ENCODE assay signal across 11 cellular contexts in genomic region chr2:18855027-18855426, GRCh38.
DNase-seq lines count a peak whose midpoint lies in the region; ATAC-seq and TF ChIP-seq lines count a peak whose summit lies in the region.
"Had no signal": no experiment of that assay in that cellular context is flagged by ENCODE, and none has a peak within 500 bp of the region (broad histone marks: within the 10 kb centered on the region; RNA-seq: fewer than 3 reads in every experiment).

No MANE protein-coding gene starts in this region.

- no peak overlapping the region for H2BK12ac ChIP-seq in mesenchymal stem cell (ENCODE audit: low read length in 2 of 2)

- H3K4me1 Mint-ChIP-seq in WTC11, result peaks cover 5% of the 10 kb centered on the region

- no peaks in the 10 kb centered on the region for H3K36me3 Mint-ChIP-seq in WTC11

- no peak overlapping the region for H3K23ac ChIP-seq in mesenchymal stem cell (ENCODE audit: low read length in 2 of 2)

- H3K36me3 ChIP-seq in mesenchymal stem cell (ENCODE audit: control insufficient read depth in 1 of 2, insufficient read depth in 2 of 2, low read depth in 1 of 2, low read length in 2 of 2) (no peaks in the 10 kb centered on the region), spleen (no peaks in the 10 kb centered on the region)
- H3K36me3 ChIP-seq: right atrium auricular region had no signal

- H3K9ac ChIP-seq in mesenchymal stem cell (ENCODE audit: low read length), result no peak overlapping the region

- H3K27ac Mint-ChIP-seq in WTC11, result no peak overlapping the region

- H3K4ac ChIP-seq in mesenchymal stem cell (ENCODE audit: low read depth in 1 of 2, low read length in 2 of 2), result no peak overlapping the region

- POLR2A ChIA-PET in WTC11 (lab: Charles Lee), result no interaction called here

- H2BK5ac ChIP-seq in mesenchymal stem cell (ENCODE audit: low read depth, low read length, poor library complexity, severe bottlenecking), result no peak overlapping the region

- peak; percentile 16 for ATAC-seq in HG03103 (IDR thresholded peaks at IDR 0.05; ENCODE audit: low read depth, unreplicated experiment)
- ATAC-seq in WTC11, result peak; percentile 70

- no peak overlapping the region for H3K4me3 Mint-ChIP-seq in WTC11

- H3K18ac ChIP-seq in mesenchymal stem cell (ENCODE audit: low read depth in 1 of 2, low read length in 2 of 2), result no peak overlapping the region

- no peak overlapping the region for H2AFZ ChIP-seq in mesenchymal stem cell (ENCODE audit: low read depth, low read length)

- CTCF ChIA-PET in WTC11 (lab: Charles Lee), result interaction anchor here (0.9 to 1.0 kb wide), 2 partner anchors 14 to 18 kb away, joined by 3 read pairs; no protein-coding TSS in a partner anchor

- no peaks in the 10 kb centered on the region for H3K9me3 ChIP-seq in mesenchymal stem cell (ENCODE audit: control insufficient read depth, low read length)
- H3K9me3 ChIP-seq in spleen, result no peaks in the 10 kb centered on the region
- H3K9me3 ChIP-seq: right atrium auricular region had no signal

- DNase-seq in WTC11 (ENCODE audit: low spot score) (no peak), mesenchymal stem cell (peak; percentile 25), spleen (no peak), epidermal melanocyte (ENCODE audit: insufficient read length, low spot score) (no peak), CD1c-positive myeloid dendritic cell (ENCODE audit: extremely low spot score) (no peak), NCI-H446 treated with DMSO at 0.1 percent for 48 hours (lab: John Stamatoyannopoulos, UW) (no peak)
- DNase-seq: activated effector memory CD4-positive, alpha-beta T cell treated with Interleukin-2 at 50 U/mL for 16 hours had no signal

- no peak overlapping the region for H3K4me2 ChIP-seq in mesenchymal stem cell (ENCODE audit: low read length, poor library complexity, severe bottlenecking)

- no peak overlapping the region for H4K91ac ChIP-seq in mesenchymal stem cell (ENCODE audit: low read length)

- no peak overlapping the region for H3K14ac ChIP-seq in mesenchymal stem cell (ENCODE audit: low read length in 2 of 2)

- H3K27me3 ChIP-seq in mesenchymal stem cell (ENCODE audit: control insufficient read depth in 1 of 2, insufficient read depth in 1 of 2, low read length in 2 of 2) (no peaks in the 10 kb centered on the region), spleen (replicated peaks in 1 of 7) (no peaks in the 10 kb centered on the region)
- H3K27me3 ChIP-seq: right atrium auricular region had no signal

- H3K27me3 Mint-ChIP-seq in WTC11 (ENCODE audit: low read depth), result peaks cover 19% of the 10 kb centered on the region

- intact Hi-C loops in spleen (cut with DNase I; ENCODE audit: low total_unique reads), result no loop called here

- H2BK15ac ChIP-seq in mesenchymal stem cell (ENCODE audit: low read depth, poor library complexity, severe bottlenecking), result no peak overlapping the region

- H3K4me1 ChIP-seq in mesenchymal stem cell (ENCODE audit: control insufficient read depth, insufficient read depth, low read depth, low read length) (no peaks in the 10 kb centered on the region), spleen (no peaks in the 10 kb centered on the region)
- H3K4me1 ChIP-seq: right atrium auricular region had no signal

- no peaks in the 10 kb centered on the region for H3K9me3 Mint-ChIP-seq in WTC11

- no peaks in the 10 kb centered on the region for H3K79me1 ChIP-seq in mesenchymal stem cell (replicated peaks; ENCODE audit: low read length, poor library complexity, severe bottlenecking)

- no peak overlapping the region for H4K8ac ChIP-seq in mesenchymal stem cell (ENCODE audit: low read length)

- TF ChIP-seq POLR2A in spleen (IDR thresholded peaks at IDR 0.05), result no peak

- H2AK5ac ChIP-seq in mesenchymal stem cell (ENCODE audit: low read length, severe bottlenecking), result no peak overlapping the region

- H2BK120ac ChIP-seq in mesenchymal stem cell (ENCODE audit: low read depth, low read length), result no peak overlapping the region

- H3K27ac ChIP-seq in mesenchymal stem cell (ENCODE audit: low read length, poor library complexity, severe bottlenecking) (no peak overlapping the region), spleen (no peak overlapping the region)
- H3K27ac ChIP-seq: right atrium auricular region, SK-N-MC had no signal

- TF ChIP-seq CTCF in GM12872 (IDR thresholded peaks at IDR 0.05; ENCODE audit: insufficient read depth, low read depth, low read length) (peak; percentile 40; the same call in 1 of the 3 replicates), WTC11 (IDR thresholded peaks at IDR 0.05) (peak; percentile 53), spleen (IDR thresholded peaks at IDR 0.05 in 8 of 11, conservative IDR thresholded peaks at IDR 0.05 in 3 of 11) (no peak)

- H3K4me3 ChIP-seq in mesenchymal stem cell (ENCODE audit: insufficient read depth in 1 of 2, low read depth in 1 of 2, low read length in 2 of 2) (no peak overlapping the region), spleen (no peak overlapping the region)
- H3K4me3 ChIP-seq: right atrium auricular region, SK-N-MC had no signal

TF ChIP-seq in WTC11, 78 proteins besides CTCF, POLR2A, EP300 and RAD21 (continues in another document):
- TF ChIP-seq JUN (CRISPR knock-in tag; IDR thresholded peaks at IDR 0.05) (no peak), ERG (CRISPR knock-in tag; IDR thresholded peaks at IDR 0.05) (no peak), ZBTB43 (CRISPR knock-in tag; IDR thresholded peaks at IDR 0.05) (no peak), ZNF425 (CRISPR knock-in tag; conservative IDR thresholded peaks at IDR 0.05) (no peak), IRF1 (CRISPR knock-in tag; IDR thresholded peaks at IDR 0.05) (no peak), ZNF671 (CRISPR knock-in tag; IDR thresholded peaks at IDR 0.05) (no peak), MAX (CRISPR knock-in tag; IDR thresholded peaks at IDR 0.05) (no peak), FOXK1 (CRISPR knock-in tag; IDR thresholded peaks at IDR 0.05) (no peak), HMGXB4 (CRISPR knock-in tag; IDR thresholded peaks at IDR 0.05) (no peak), ZNF423 (CRISPR knock-in tag; IDR thresholded peaks at IDR 0.05) (no peak), GRHL2 (CRISPR knock-in tag; IDR thresholded peaks at IDR 0.05; ENCODE audit: insufficient replicate concordance, severe bottlenecking) (no peak)

Comparison
In these comparisons a context has a peak if more than half of its experiments do, and no peak if none do; other contexts are left out.
1. CTCF ChIP-seq: peak in GM12872 (single experiment) and WTC11 (single experiment); none in spleen (0 of 11).